In genomic region chr1:7406641-7407546, GRCh38 we compare ENCODE assay signal across 1 cellular context.
TF ChIP-seq lines count a peak whose summit lies in the region.

No MANE protein-coding gene starts in this region.

TF ChIP-seq in GM12878, 131 proteins besides CTCF, POLR2A, EP300 and RAD21 (continued from another document):
- TF ChIP-seq ZNF207 (IDR thresholded peaks at IDR 0.05; ENCODE audit: borderline replicate concordance) = no peak
- TF ChIP-seq BCL11A (IDR thresholded peaks at IDR 0.05; ENCODE audit: low read depth, low read length) = 0 out of 2 replicates have a peak, but pooled peaks have one; percentile 12
- no peak for TF ChIP-seq ZNF217 (IDR thresholded peaks at IDR 0.05)
- TF ChIP-seq BHLHE40 (IDR thresholded peaks at IDR 0.05; ENCODE audit: borderline replicate concordance in 1 of 2, low read depth in 2 of 2, low read length in 1 of 2) = peak; percentile 68 to 73
- no peak for TF ChIP-seq CEBPB (IDR thresholded peaks at IDR 0.05; ENCODE audit: borderline replicate concordance in 1 of 2, low read depth in 2 of 2, low read length in 2 of 2)
- TF ChIP-seq ATF7 (IDR thresholded peaks at IDR 0.05; ENCODE audit: low read depth) = no peak
- peak; percentile 62; the same call in 1 of the 2 replicates for TF ChIP-seq TCF12 (IDR thresholded peaks at IDR 0.05; ENCODE audit: low read depth, low read length)
- TF ChIP-seq ZNF274 (IDR thresholded peaks at IDR 0.05; ENCODE audit: insufficient read depth, insufficient read length) = no peak
- no peak for TF ChIP-seq RELA (IDR thresholded peaks at IDR 0.05; ENCODE audit: borderline replicate concordance, partially characterized antibody)
- TF ChIP-seq CBX5 (IDR thresholded peaks at IDR 0.05; ENCODE audit: low read depth) = no peak
- TF ChIP-seq KDM1A (IDR thresholded peaks at IDR 0.05; ENCODE audit: borderline replicate concordance) = no peak
- no peak for TF ChIP-seq KAT2A (conservative IDR thresholded peaks at IDR 0.05; ENCODE audit: control insufficient read depth, low read depth, low read length)
- peak; percentile 49 for TF ChIP-seq MEF2B (IDR thresholded peaks at IDR 0.05; ENCODE audit: partially characterized antibody, poor library complexity, severe bottlenecking)
- TF ChIP-seq LARP7 (IDR thresholded peaks at IDR 0.05) = no peak
- TF ChIP-seq, protein P1, sequence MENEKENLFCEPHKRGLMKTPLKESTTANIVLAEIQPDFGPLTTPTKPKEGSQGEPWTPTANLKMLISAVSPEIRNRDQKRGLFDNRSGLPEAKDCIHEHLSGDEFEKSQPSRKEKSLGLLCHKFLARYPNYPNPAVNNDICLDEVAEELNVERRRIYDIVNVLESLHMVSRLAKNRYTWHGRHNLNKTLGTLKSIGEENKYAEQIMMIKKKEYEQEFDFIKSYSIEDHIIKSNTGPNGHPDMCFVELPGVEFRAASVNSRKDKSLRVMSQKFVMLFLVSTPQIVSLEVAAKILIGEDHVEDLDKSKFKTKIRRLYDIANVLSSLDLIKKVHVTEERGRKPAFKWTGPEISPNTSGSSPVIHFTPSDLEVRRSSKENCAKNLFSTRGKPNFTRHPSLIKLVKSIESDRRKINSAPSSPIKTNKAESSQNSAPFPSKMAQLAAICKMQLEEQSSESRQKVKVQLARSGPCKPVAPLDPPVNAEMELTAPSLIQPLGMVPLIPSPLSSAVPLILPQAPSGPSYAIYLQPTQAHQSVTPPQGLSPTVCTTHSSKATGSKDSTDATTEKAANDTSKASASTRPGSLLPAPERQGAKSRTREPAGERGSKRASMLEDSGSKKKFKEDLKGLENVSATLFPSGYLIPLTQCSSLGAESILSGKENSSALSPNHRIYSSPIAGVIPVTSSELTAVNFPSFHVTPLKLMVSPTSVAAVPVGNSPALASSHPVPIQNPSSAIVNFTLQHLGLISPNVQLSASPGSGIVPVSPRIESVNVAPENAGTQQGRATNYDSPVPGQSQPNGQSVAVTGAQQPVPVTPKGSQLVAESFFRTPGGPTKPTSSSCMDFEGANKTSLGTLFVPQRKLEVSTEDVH (IDR thresholded peaks at IDR 0.05; ENCODE audit: low read depth, partially characterized antibody) = no peak
- TF ChIP-seq STAT1 (conservative IDR thresholded peaks at IDR 0.05) = no peak
- no peak for TF ChIP-seq MAX (IDR thresholded peaks at IDR 0.05; ENCODE audit: low read depth, low read length)
- no peak for TF ChIP-seq YBX1 (IDR thresholded peaks at IDR 0.05)
- TF ChIP-seq POU2F2 (IDR thresholded peaks at IDR 0.05; ENCODE audit: borderline replicate concordance, low read depth, low read length) = peak; percentile 87; the same call in 1 of the 3 replicates
- TF ChIP-seq TCF3 (IDR thresholded peaks at IDR 0.05; ENCODE audit: borderline replicate concordance, insufficient read depth, low read depth, low read length) = 0 out of 2 replicates have a peak, but pooled peaks have one; percentile 47
- TF ChIP-seq REST (IDR thresholded peaks at IDR 0.05; ENCODE audit: low read depth, low read length) = no peak
- TF ChIP-seq, protein P2, sequence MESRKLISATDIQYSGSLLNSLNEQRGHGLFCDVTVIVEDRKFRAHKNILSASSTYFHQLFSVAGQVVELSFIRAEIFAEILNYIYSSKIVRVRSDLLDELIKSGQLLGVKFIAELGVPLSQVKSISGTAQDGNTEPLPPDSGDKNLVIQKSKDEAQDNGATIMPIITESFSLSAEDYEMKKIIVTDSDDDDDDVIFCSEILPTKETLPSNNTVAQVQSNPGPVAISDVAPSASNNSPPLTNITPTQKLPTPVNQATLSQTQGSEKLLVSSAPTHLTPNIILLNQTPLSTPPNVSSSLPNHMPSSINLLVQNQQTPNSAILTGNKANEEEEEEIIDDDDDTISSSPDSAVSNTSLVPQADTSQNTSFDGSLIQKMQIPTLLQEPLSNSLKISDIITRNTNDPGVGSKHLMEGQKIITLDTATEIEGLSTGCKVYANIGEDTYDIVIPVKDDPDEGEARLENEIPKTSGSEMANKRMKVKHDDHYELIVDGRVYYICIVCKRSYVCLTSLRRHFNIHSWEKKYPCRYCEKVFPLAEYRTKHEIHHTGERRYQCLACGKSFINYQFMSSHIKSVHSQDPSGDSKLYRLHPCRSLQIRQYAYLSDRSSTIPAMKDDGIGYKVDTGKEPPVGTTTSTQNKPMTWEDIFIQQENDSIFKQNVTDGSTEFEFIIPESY (IDR thresholded peaks at IDR 0.05) = no peak
- TF ChIP-seq IRF4 (IDR thresholded peaks at IDR 0.05; ENCODE audit: low read depth, low read length) = no peak
- TF ChIP-seq ZNF24 (IDR thresholded peaks at IDR 0.05) = no peak
- TF ChIP-seq MTA3 (IDR thresholded peaks at IDR 0.05; ENCODE audit: borderline replicate concordance, low read length) = no peak
- no peak for TF ChIP-seq MXI1 (IDR thresholded peaks at IDR 0.05; ENCODE audit: low read depth, low read length)
- TF ChIP-seq, protein P3, sequence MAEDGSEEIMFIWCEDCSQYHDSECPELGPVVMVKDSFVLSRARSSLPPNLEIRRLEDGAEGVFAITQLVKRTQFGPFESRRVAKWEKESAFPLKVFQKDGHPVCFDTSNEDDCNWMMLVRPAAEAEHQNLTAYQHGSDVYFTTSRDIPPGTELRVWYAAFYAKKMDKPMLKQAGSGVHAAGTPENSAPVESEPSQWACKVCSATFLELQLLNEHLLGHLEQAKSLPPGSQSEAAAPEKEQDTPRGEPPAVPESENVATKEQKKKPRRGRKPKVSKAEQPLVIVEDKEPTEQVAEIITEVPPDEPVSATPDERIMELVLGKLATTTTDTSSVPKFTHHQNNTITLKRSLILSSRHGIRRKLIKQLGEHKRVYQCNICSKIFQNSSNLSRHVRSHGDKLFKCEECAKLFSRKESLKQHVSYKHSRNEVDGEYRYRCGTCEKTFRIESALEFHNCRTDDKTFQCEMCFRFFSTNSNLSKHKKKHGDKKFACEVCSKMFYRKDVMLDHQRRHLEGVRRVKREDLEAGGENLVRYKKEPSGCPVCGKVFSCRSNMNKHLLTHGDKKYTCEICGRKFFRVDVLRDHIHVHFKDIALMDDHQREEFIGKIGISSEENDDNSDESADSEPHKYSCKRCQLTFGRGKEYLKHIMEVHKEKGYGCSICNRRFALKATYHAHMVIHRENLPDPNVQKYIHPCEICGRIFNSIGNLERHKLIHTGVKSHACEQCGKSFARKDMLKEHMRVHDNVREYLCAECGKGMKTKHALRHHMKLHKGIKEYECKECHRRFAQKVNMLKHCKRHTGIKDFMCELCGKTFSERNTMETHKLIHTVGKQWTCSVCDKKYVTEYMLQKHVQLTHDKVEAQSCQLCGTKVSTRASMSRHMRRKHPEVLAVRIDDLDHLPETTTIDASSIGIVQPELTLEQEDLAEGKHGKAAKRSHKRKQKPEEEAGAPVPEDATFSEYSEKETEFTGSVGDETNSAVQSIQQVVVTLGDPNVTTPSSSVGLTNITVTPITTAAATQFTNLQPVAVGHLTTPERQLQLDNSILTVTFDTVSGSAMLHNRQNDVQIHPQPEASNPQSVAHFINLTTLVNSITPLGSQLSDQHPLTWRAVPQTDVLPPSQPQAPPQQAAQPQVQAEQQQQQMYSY (CRISPR knock-in tag; IDR thresholded peaks at IDR 0.05) = no peak
- TF ChIP-seq SREBF2 (IDR thresholded peaks at IDR 0.05; ENCODE audit: low read length) = no peak
- no peak; the same call in 1 of the 2 replicates for TF ChIP-seq PKNOX1 (IDR thresholded peaks at IDR 0.05)
- no peak for TF ChIP-seq FOS (IDR thresholded peaks at IDR 0.05; ENCODE audit: borderline replicate concordance, extremely low read depth, insufficient read length)
